ENCODE assay signal across 9 cellular contexts in the genomic region with DNA sequence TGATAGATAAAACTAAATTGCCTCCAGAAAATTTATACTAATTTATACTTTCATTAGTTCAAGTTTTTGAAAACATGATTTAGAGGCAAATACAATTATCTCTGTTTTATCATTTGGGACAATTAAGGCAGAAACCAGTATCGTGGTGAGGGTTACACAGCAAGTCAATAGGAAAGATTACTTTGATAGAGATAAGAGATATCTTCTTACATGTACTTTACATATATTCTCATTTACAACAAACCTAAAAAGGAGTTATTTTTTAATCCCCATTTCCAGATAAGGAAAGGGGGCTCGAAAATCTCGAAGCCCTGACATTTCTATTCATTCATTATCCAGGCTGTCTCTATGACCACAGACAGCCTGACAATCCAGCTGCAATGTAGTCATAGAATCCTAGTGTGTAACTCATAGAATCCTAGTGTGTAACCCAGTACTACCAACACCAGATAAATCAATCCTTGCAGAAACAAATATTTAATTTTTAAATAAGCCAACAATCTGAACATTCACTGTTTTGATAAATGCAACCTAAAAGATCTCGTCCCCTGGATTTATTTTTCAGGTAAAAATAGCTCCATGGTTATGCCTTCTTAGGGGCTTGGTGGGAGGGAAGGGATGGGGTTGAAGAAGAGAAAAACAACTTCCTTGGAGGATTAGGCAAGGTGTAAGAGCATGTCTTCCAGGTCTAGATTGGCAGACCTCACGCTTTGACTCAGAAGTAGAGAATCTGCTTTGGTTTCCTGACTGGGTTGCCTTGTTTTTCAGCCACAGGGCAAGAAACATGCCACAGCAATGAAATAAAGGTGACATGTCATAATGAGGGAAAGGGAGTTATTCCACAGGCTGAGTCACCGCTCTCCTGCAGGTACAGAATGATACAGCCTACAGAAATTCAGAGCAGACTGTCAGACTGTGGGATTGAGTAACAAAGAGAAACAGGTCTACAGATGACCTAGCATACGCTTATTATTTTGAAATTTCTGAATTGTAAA. TPM values are rescaled to one million over a fixed set of nuclear protein-coding genes. Genes with fewer than 3 reads are reported as not detected.
DNase-seq lines count a peak whose midpoint lies in the region; ATAC-seq and TF ChIP-seq lines count a peak whose summit lies in the region.
"Had no signal": no experiment of that assay in that cellular context is flagged by ENCODE, and none has a peak within 500 bp of the region (broad histone marks: within the 10 kb centered on the region; RNA-seq: fewer than 3 reads in every experiment).

No MANE protein-coding gene starts in this region.

- no peaks in the 10 kb centered on the region for H4K20me1 ChIP-seq in smooth muscle cell (ENCODE audit: low read depth)

- H3K27me3 Mint-ChIP-seq in activated CD8-positive, alpha-beta T cell treated with anti-CD3 and anti-CD28 coated beads for 36 hours, result peaks cover 3% of the 10 kb centered on the region

- H3K9ac ChIP-seq in smooth muscle cell (ENCODE audit: low read depth), result peak overlapping the region; percentile 86

- H3K27me3 ChIP-seq in RWPE2 (ENCODE audit: insufficient read depth, poor library complexity, severe bottlenecking) (no peaks in the 10 kb centered on the region), smooth muscle cell (ENCODE audit: low read depth) (no peaks in the 10 kb centered on the region), BE2C (no peaks in the 10 kb centered on the region)

- no peaks in the 10 kb centered on the region for H3K9me3 Mint-ChIP-seq in activated CD8-positive, alpha-beta T cell treated with anti-CD3 and anti-CD28 coated beads for 36 hours

- H3K9me3 ChIP-seq in RWPE2 (ENCODE audit: severe bottlenecking) (no peaks in the 10 kb centered on the region), smooth muscle cell (replicated peaks; ENCODE audit: low read depth) (no peaks in the 10 kb centered on the region), BE2C (no peaks in the 10 kb centered on the region)

- H3K27ac Mint-ChIP-seq in activated CD8-positive, alpha-beta T cell treated with anti-CD3 and anti-CD28 coated beads for 36 hours, result no peak overlapping the region

- H3K4me3 ChIP-seq in RWPE2 (ENCODE audit: severe bottlenecking) (no peak overlapping the region), fibroblast of villous mesenchyme (ENCODE audit: low read depth, low read length) (no peak overlapping the region), smooth muscle cell (no peak overlapping the region), BE2C (ENCODE audit: low read depth, low read length) (no peak overlapping the region)

- peaks cover 3% of the 10 kb centered on the region for H3K4me1 Mint-ChIP-seq in activated CD8-positive, alpha-beta T cell treated with anti-CD3 and anti-CD28 coated beads for 36 hours (ENCODE audit: low read depth)

- no peak overlapping the region for H3K4me3 Mint-ChIP-seq in activated CD8-positive, alpha-beta T cell treated with anti-CD3 and anti-CD28 coated beads for 36 hours

- DNase-seq in activated CD4-positive, alpha-beta T cell treated with anti-CD3 and anti-CD28 coated beads for 48 hours, result peak; percentile 21
- no peak for DNase-seq in activated CD4-positive, alpha-beta T cell treated with anti-CD3 and anti-CD28 coated beads for 1 hour
- DNase-seq in RWPE2 (ENCODE audit: low spot score), result peak; percentile 65
- DNase-seq in fibroblast of villous mesenchyme (ENCODE audit: low read depth), result peak; percentile 57
- no peak for DNase-seq in smooth muscle cell (lab: John Stamatoyannopoulos, UW; ENCODE audit: unreplicated experiment)
- no peak for DNase-seq in activated CD8-positive, alpha-beta T cell treated with anti-CD3 and anti-CD28 coated beads for 36 hours
- DNase-seq in BE2C, result no peak
- DNase-seq: AML-193 had no signal

- WGBS in smooth muscle cell (ENCODE audit: low lambda C conversion rate), result 40% methylated on average over 7 of the region's 7 CpGs

- CTCF ChIA-PET in activated CD8-positive, alpha-beta T cell treated with anti-CD3 and anti-CD28 coated beads for 36 hours (lab: Charles Lee), result interaction anchor here (1.0 to 1.5 kb wide), 2 partner anchors 11 to 18 kb away, joined by 3 read pairs; no protein-coding TSS in a partner anchor

- POLR2A ChIA-PET in activated CD8-positive, alpha-beta T cell treated with anti-CD3 and anti-CD28 coated beads for 36 hours (lab: Charles Lee), result no interaction called here

- no peaks in the 10 kb centered on the region for H3K36me3 Mint-ChIP-seq in activated CD8-positive, alpha-beta T cell treated with anti-CD3 and anti-CD28 coated beads for 36 hours (ENCODE audit: low read depth)

- intact Hi-C loops in activated CD8-positive, alpha-beta T cell treated with anti-CD3 and anti-CD28 coated beads for 36 hours (cut with micrococcal nuclease), result no loop called here

- TF ChIP-seq CTCF in RWPE2 (IDR thresholded peaks at IDR 0.05; ENCODE audit: poor library complexity, severe bottlenecking) (no peak), fibroblast of villous mesenchyme (IDR thresholded peaks at IDR 0.05; ENCODE audit: insufficient read depth, low read depth, low read length) (no peak), smooth muscle cell (IDR thresholded peaks at IDR 0.05; ENCODE audit: borderline replicate concordance, insufficient read depth, poor library complexity, severe bottlenecking) (no peak), BE2C (IDR thresholded peaks at IDR 0.05; ENCODE audit: low read depth, low read length) (no peak)
- no peak for TF ChIP-seq CTCF in activated CD8-positive, alpha-beta T cell treated with anti-CD3 and anti-CD28 coated beads for 36 hours (IDR thresholded peaks at IDR 0.05)

- H2AFZ ChIP-seq in smooth muscle cell (ENCODE audit: low read depth), result no peak overlapping the region

- H3K27ac ChIP-seq in RWPE2 (ENCODE audit: poor library complexity, severe bottlenecking), result peak overlapping the region; percentile 83
- H3K27ac ChIP-seq in smooth muscle cell (ENCODE audit: low read depth), result peak overlapping the region; percentile 87

- H3K4me2 ChIP-seq in smooth muscle cell, result peak overlapping the region; percentile 26

- H3F3A ChIP-seq in smooth muscle cell (ENCODE audit: low read depth), result peaks cover 9% of the 10 kb centered on the region

- H3K36me3 ChIP-seq in RWPE2 (ENCODE audit: low read depth), result no peaks in the 10 kb centered on the region
- no peaks in the 10 kb centered on the region for H3K36me3 ChIP-seq in smooth muscle cell (ENCODE audit: low read depth)
- H3K36me3 ChIP-seq in BE2C, result no peaks in the 10 kb centered on the region

- peaks cover 12% of the 10 kb centered on the region for H3K4me1 ChIP-seq in RWPE2 (ENCODE audit: insufficient read depth, poor library complexity, severe bottlenecking)
- H3K4me1 ChIP-seq in smooth muscle cell (ENCODE audit: low read depth), result peaks cover 15% of the 10 kb centered on the region
- peaks cover 27% of the 10 kb centered on the region for H3K4me1 ChIP-seq in BE2C

- peak; percentile 93 for ATAC-seq in RWPE2 (ENCODE audit: low read depth)
- no peak for ATAC-seq in activated CD8-positive, alpha-beta T cell treated with anti-CD3 and anti-CD28 coated beads for 36 hours
- no peak for ATAC-seq in HG02870 (IDR thresholded peaks at IDR 0.05; ENCODE audit: unreplicated experiment)

- no peaks in the 10 kb centered on the region for H3K79me2 ChIP-seq in smooth muscle cell (ENCODE audit: low read depth)

RNA-seq across cellular contexts. Expression of a gene that starts 45.6 kb away (rescaled TPM):
- total RNA-seq in fibroblast of villous mesenchyme (53.1 and 60.9 TPM in 2 replicates), smooth muscle cell (89.5 and 101 TPM in 2 replicates)
- polyA plus RNA-seq in smooth muscle cell, result 40.3 and 44.5 TPM in 2 replicates
- total RNA-seq in activated CD8-positive, alpha-beta T cell treated with anti-CD3 and anti-CD28 coated beads for 36 hours, result 100 to 1,000 TPM; 148 to 155 TPM
- 199 TPM for polyA plus RNA-seq in BE2C (2012; ENCODE audit: insufficient read depth, insufficient read length, low read depth)

Comparison
In these comparisons a context has a peak if more than half of its experiments do, and no peak if none do; other contexts are left out.
1. DNase-seq: peak in activated CD4-positive, alpha-beta T cell treated with anti-CD3 and anti-CD28 coated beads for 48 hours (single experiment), RWPE2 (single experiment) and fibroblast of villous mesenchyme (single experiment); none in activated CD4-positive, alpha-beta T cell treated with anti-CD3 and anti-CD28 coated beads for 1 hour (single experiment), smooth muscle cell (single experiment), activated CD8-positive, alpha-beta T cell treated with anti-CD3 and anti-CD28 coated beads for 36 hours (single experiment) and BE2C (single experiment).